In the genomic region with DNA sequence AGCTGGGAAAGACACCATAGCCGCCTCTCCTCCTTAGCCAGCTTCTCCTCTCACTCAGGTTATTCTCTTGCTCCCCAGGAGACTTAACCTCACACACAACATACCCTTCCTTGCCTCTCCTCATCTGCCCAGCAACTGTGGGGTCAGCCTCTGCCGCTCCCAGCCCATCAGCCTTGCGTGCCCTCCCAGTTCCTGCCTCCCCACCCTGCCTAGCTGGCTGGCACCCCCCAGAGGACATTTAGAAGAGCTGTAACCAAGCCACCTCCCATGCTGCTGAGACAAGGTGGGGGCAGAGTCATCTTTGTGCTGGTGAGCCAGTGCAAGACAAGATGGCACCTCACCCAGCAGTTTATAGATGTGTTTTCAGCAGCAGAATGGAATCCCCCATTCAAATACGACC, we compare ENCODE assay signal across 1 cellular context.
TF ChIP-seq lines count a peak whose summit lies in the region.

No MANE protein-coding gene starts in this region.

TF ChIP-seq in WTC11, 78 proteins besides CTCF, POLR2A, EP300 and RAD21:
- TF ChIP-seq ETV6 (CRISPR knock-in tag; IDR thresholded peaks at IDR 0.05) (no peak), NR2C2 (CRISPR knock-in tag; IDR thresholded peaks at IDR 0.05) (no peak), FOXJ3 (CRISPR knock-in tag; IDR thresholded peaks at IDR 0.05; ENCODE audit: borderline replicate concordance) (no peak), SMAD4 (CRISPR knock-in tag; IDR thresholded peaks at IDR 0.05) (no peak)
- TF ChIP-seq, protein P1, sequence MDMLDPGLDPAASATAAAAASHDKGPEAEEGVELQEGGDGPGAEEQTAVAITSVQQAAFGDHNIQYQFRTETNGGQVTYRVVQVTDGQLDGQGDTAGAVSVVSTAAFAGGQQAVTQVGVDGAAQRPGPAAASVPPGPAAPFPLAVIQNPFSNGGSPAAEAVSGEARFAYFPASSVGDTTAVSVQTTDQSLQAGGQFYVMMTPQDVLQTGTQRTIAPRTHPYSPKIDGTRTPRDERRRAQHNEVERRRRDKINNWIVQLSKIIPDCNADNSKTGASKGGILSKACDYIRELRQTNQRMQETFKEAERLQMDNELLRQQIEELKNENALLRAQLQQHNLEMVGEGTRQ (CRISPR knock-in tag; IDR thresholded peaks at IDR 0.05) = no peak
- TF ChIP-seq, protein P2, sequence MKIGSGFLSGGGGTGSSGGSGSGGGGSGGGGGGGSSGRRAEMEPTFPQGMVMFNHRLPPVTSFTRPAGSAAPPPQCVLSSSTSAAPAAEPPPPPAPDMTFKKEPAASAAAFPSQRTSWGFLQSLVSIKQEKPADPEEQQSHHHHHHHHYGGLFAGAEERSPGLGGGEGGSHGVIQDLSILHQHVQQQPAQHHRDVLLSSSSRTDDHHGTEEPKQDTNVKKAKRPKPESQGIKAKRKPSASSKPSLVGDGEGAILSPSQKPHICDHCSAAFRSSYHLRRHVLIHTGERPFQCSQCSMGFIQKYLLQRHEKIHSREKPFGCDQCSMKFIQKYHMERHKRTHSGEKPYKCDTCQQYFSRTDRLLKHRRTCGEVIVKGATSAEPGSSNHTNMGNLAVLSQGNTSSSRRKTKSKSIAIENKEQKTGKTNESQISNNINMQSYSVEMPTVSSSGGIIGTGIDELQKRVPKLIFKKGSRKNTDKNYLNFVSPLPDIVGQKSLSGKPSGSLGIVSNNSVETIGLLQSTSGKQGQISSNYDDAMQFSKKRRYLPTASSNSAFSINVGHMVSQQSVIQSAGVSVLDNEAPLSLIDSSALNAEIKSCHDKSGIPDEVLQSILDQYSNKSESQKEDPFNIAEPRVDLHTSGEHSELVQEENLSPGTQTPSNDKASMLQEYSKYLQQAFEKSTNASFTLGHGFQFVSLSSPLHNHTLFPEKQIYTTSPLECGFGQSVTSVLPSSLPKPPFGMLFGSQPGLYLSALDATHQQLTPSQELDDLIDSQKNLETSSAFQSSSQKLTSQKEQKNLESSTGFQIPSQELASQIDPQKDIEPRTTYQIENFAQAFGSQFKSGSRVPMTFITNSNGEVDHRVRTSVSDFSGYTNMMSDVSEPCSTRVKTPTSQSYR (CRISPR knock-in tag; IDR thresholded peaks at IDR 0.05) = no peak
- TF ChIP-seq, protein P3, sequence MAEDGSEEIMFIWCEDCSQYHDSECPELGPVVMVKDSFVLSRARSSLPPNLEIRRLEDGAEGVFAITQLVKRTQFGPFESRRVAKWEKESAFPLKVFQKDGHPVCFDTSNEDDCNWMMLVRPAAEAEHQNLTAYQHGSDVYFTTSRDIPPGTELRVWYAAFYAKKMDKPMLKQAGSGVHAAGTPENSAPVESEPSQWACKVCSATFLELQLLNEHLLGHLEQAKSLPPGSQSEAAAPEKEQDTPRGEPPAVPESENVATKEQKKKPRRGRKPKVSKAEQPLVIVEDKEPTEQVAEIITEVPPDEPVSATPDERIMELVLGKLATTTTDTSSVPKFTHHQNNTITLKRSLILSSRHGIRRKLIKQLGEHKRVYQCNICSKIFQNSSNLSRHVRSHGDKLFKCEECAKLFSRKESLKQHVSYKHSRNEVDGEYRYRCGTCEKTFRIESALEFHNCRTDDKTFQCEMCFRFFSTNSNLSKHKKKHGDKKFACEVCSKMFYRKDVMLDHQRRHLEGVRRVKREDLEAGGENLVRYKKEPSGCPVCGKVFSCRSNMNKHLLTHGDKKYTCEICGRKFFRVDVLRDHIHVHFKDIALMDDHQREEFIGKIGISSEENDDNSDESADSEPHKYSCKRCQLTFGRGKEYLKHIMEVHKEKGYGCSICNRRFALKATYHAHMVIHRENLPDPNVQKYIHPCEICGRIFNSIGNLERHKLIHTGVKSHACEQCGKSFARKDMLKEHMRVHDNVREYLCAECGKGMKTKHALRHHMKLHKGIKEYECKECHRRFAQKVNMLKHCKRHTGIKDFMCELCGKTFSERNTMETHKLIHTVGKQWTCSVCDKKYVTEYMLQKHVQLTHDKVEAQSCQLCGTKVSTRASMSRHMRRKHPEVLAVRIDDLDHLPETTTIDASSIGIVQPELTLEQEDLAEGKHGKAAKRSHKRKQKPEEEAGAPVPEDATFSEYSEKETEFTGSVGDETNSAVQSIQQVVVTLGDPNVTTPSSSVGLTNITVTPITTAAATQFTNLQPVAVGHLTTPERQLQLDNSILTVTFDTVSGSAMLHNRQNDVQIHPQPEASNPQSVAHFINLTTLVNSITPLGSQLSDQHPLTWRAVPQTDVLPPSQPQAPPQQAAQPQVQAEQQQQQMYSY (CRISPR knock-in tag; IDR thresholded peaks at IDR 0.05) = no peak
